Comparison of ENCODE assay signal across 1 cellular context in genomic region chr15:40859206-40859851, GRCh38.
TF ChIP-seq lines count a peak whose summit lies in the region.

No MANE protein-coding gene starts in this region.

TF ChIP-seq in HepG2, 621 proteins besides CTCF, POLR2A, EP300 and RAD21 (continued from another document and continues in another):
- TF ChIP-seq ZNF770 (CRISPR knock-in tag; IDR thresholded peaks at IDR 0.05) (no peak), EHMT2 (IDR thresholded peaks at IDR 0.05; ENCODE audit: borderline replicate concordance, low read depth, low read length) (no peak), ZNF780A (CRISPR knock-in tag; IDR thresholded peaks at IDR 0.05) (no peak), FOXC1 (CRISPR knock-in tag; IDR thresholded peaks at IDR 0.05; ENCODE audit: borderline replicate concordance) (no peak), ZNF619 (CRISPR knock-in tag; IDR thresholded peaks at IDR 0.05) (no peak), RNF219 (CRISPR knock-in tag; IDR thresholded peaks at IDR 0.05) (no peak), ZNF512 (CRISPR knock-in tag; IDR thresholded peaks at IDR 0.05) (no peak), ARNTL (CRISPR knock-in tag; IDR thresholded peaks at IDR 0.05) (no peak), GPBP1L1 (CRISPR knock-in tag; IDR thresholded peaks at IDR 0.05) (no peak), ARID4A (CRISPR knock-in tag; IDR thresholded peaks at IDR 0.05; ENCODE audit: borderline replicate concordance) (peak; percentile 31; the same call in 1 of the 2 replicates), ZFP82 (CRISPR knock-in tag; IDR thresholded peaks at IDR 0.05; ENCODE audit: borderline replicate concordance) (no peak), ZNF382 (CRISPR knock-in tag; IDR thresholded peaks at IDR 0.05; ENCODE audit: borderline replicate concordance) (no peak), PITX1 (CRISPR knock-in tag; IDR thresholded peaks at IDR 0.05) (no peak), SALL2 (CRISPR knock-in tag; IDR thresholded peaks at IDR 0.05) (no peak), MTF1 (CRISPR knock-in tag; IDR thresholded peaks at IDR 0.05) (no peak), ZNF660 (CRISPR knock-in tag; IDR thresholded peaks at IDR 0.05; ENCODE audit: borderline replicate concordance, low read depth) (no peak), ZNF460 (CRISPR knock-in tag; IDR thresholded peaks at IDR 0.05; ENCODE audit: borderline replicate concordance) (no peak), ELF3 (CRISPR knock-in tag; IDR thresholded peaks at IDR 0.05) (0 out of 2 replicates have a peak, but pooled peaks have one; percentile 47), ZNF3 (CRISPR knock-in tag; IDR thresholded peaks at IDR 0.05) (no peak), GTF3A (CRISPR knock-in tag; conservative IDR thresholded peaks at IDR 0.05) (no peak), CREB3 (CRISPR knock-in tag; IDR thresholded peaks at IDR 0.05) (no peak), XRCC5 (optimal IDR thresholded peaks at IDR 0.05; ENCODE audit: low read length) (peak; percentile 77), HOXA3 (CRISPR knock-in tag; IDR thresholded peaks at IDR 0.05) (peak; percentile 14; the same call in 1 of the 2 replicates), SRY (CRISPR knock-in tag; IDR thresholded peaks at IDR 0.05) (no peak), IRF9 (CRISPR knock-in tag; IDR thresholded peaks at IDR 0.05; ENCODE audit: borderline replicate concordance) (no peak), CREM (IDR thresholded peaks at IDR 0.05) (no peak), CREM (CRISPR knock-in tag; IDR thresholded peaks at IDR 0.05) (no peak), MED13 (CRISPR knock-in tag; IDR thresholded peaks at IDR 0.05) (no peak), RAD51 (IDR thresholded peaks at IDR 0.05; ENCODE audit: borderline replicate concordance) (no peak), GZF1 (CRISPR knock-in tag; IDR thresholded peaks at IDR 0.05) (no peak), DZIP1 (CRISPR knock-in tag; IDR thresholded peaks at IDR 0.05) (no peak), TFAP4 (IDR thresholded peaks at IDR 0.05; ENCODE audit: borderline replicate concordance, low read depth) (peak; percentile 54; the same call in 1 of the 2 replicates), DNMT1 (CRISPR knock-in tag; IDR thresholded peaks at IDR 0.05) (0 out of 2 replicates have a peak, but pooled peaks have one; percentile 6), HNRNPL (IDR thresholded peaks at IDR 0.05; ENCODE audit: low read depth, low read length) (no peak), ZKSCAN8 (CRISPR knock-in tag; IDR thresholded peaks at IDR 0.05; ENCODE audit: borderline replicate concordance) (0 out of 2 replicates have a peak, but pooled peaks have one; percentile 20)
